8 cellular contexts compared by ENCODE assay signal in the genomic region with DNA sequence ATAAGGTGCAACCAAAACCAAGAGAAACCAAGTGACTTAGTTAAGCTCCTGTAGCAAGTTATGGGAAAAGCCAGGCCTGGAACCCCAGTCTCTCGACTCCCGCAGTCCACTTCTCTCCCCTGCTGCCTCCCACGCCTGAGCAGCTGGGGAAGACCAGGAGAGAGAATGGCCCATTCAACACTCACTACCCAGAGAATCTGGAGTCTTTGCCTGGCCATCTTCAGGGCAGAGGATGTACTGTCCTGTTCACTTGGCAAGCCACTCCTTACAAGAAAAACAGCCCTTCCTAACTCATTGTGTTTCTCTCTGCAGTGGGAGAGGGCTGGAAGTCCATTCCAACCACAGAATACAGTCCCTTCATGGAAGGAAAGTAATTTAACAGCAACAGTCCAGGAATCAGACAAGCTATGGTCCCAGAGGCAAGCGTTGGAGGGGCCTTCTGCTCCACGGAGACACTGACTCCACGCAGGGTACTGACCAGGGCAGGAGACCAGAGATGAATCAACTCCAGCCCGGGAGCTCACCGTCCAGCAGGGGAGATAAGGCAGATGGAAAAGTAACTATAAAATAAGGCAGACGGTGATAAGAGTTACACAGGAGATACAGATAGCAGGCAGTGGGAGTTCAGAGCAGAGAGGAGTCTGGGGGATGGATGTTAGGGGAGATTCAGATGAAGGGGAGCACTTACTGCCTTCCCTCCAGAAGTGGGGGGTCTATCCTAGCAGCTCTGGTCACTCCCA. TPM values are rescaled to one million over a fixed set of nuclear protein-coding genes. Genes with fewer than 3 reads are reported as not detected.
DNase-seq lines count a peak whose midpoint lies in the region; ATAC-seq and TF ChIP-seq lines count a peak whose summit lies in the region.

No MANE protein-coding gene starts in this region.

- no peaks in the 10 kb centered on the region for H3K9me3 ChIP-seq in breast epithelium
- H3K9me3 ChIP-seq in tibial nerve, result no peaks in the 10 kb centered on the region
- no peaks in the 10 kb centered on the region for H3K9me3 ChIP-seq in SJCRH30 (replicated peaks)

- in situ Hi-C loops in KBM-7 (cut with MboI; ENCODE audit: low pct_unique_long_range_greater_than_20kb, low sequenced_read_pairs), result no loop called here

- no peak for DNase-seq in activated CD4-positive, alpha-beta T cell treated with anti-CD3 and anti-CD28 coated beads, Interleukin-2, amount 10 ng/mL, durations not matched to agents 24 days and 14 days
- DNase-seq in activated CD4-positive, alpha-beta T cell treated with anti-CD3 and anti-CD28 coated beads for 48 hours, result no peak
- no peak for DNase-seq in breast epithelium (ENCODE audit: low spot score in 2 of 2)
- no peak for DNase-seq in memory B cell (ENCODE audit: low spot score in 2 of 2)
- DNase-seq in tibial nerve (ENCODE audit: low spot score in 2 of 2), result no peak
- no peak for DNase-seq in KBM-7
- DNase-seq in SJCRH30, result no peak

- no peak for TF ChIP-seq CTCF in breast epithelium (IDR thresholded peaks at IDR 0.05)
- peak in 1 of 5 experiments; percentile 13 for TF ChIP-seq CTCF in tibial nerve (IDR thresholded peaks at IDR 0.05)

- peak overlapping the region; percentile 85 for H3K4me3 Mint-ChIP-seq in activated CD4-positive, alpha-beta T cell treated with anti-CD3 and anti-CD28 coated beads, Interleukin-2, amount 10 ng/mL, durations not matched to agents 24 days and 14 days
- peak overlapping the region; percentile 70 for H3K4me3 Mint-ChIP-seq in memory B cell

- H3K9me3 Mint-ChIP-seq in activated CD4-positive, alpha-beta T cell treated with anti-CD3 and anti-CD28 coated beads, Interleukin-2, amount 10 ng/mL, durations not matched to agents 24 days and 14 days, result no peaks in the 10 kb centered on the region
- H3K9me3 Mint-ChIP-seq in memory B cell, result no peaks in the 10 kb centered on the region

- H3K4me3 ChIP-seq in breast epithelium (peak overlapping the region; percentile 7 to 75 (median 74)), tibial nerve (peak overlapping the region in 3 of 4 donors; percentile 72 to 87 (median 75)), SJCRH30 (no peak overlapping the region)

- peak overlapping the region; percentile 79 for H3K27ac Mint-ChIP-seq in activated CD4-positive, alpha-beta T cell treated with anti-CD3 and anti-CD28 coated beads, Interleukin-2, amount 10 ng/mL, durations not matched to agents 24 days and 14 days
- H3K27ac Mint-ChIP-seq in memory B cell, result peak overlapping the region; percentile 43

- TF ChIP-seq POLR2A in breast epithelium (IDR thresholded peaks at IDR 0.05) (no peak), tibial nerve (IDR thresholded peaks at IDR 0.05) (no peak)

- peaks cover 15% of the 10 kb centered on the region for H3K27me3 Mint-ChIP-seq in activated CD4-positive, alpha-beta T cell treated with anti-CD3 and anti-CD28 coated beads, Interleukin-2, amount 10 ng/mL, durations not matched to agents 24 days and 14 days
- no peaks in the 10 kb centered on the region for H3K27me3 Mint-ChIP-seq in memory B cell

- H3K36me3 Mint-ChIP-seq in activated CD4-positive, alpha-beta T cell treated with anti-CD3 and anti-CD28 coated beads, Interleukin-2, amount 10 ng/mL, durations not matched to agents 24 days and 14 days (ENCODE audit: low read depth), result peaks cover 22% of the 10 kb centered on the region
- peaks cover 7% of the 10 kb centered on the region for H3K36me3 Mint-ChIP-seq in memory B cell

- intact Hi-C loops in activated CD4-positive, alpha-beta T cell treated with anti-CD3 and anti-CD28 coated beads, Interleukin-2, amount 10 ng/mL, durations not matched to agents 24 days and 14 days (cut with micrococcal nuclease), result loop anchor here (1.0 kb wide), 1 partner anchor 106 kb away; no protein-coding TSS in a partner anchor
- intact Hi-C loops in breast epithelium (cut with DNase I; ENCODE audit: low total_unique reads), result no loop called here

- H3K36me3 ChIP-seq in breast epithelium (no peaks in the 10 kb centered on the region), tibial nerve (no peaks in the 10 kb centered on the region), SJCRH30 (no peaks in the 10 kb centered on the region)

- no peak for TF ChIP-seq EP300 in tibial nerve (IDR thresholded peaks at IDR 0.05)

- H3K27ac ChIP-seq in breast epithelium (peak overlapping the region in 1 of 2 donors; percentile 66), tibial nerve (peak overlapping the region in 3 of 4 donors; percentile 79 to 88 (median 80)), SJCRH30 (no peak overlapping the region)

- H3K4me1 Mint-ChIP-seq in activated CD4-positive, alpha-beta T cell treated with anti-CD3 and anti-CD28 coated beads, Interleukin-2, amount 10 ng/mL, durations not matched to agents 24 days and 14 days, result peaks cover 32% of the 10 kb centered on the region
- H3K4me1 Mint-ChIP-seq in memory B cell, result peaks cover 27% of the 10 kb centered on the region

- H3K27me3 ChIP-seq in breast epithelium, result no peaks in the 10 kb centered on the region
- H3K27me3 ChIP-seq in tibial nerve, result no peaks in the 10 kb centered on the region
- H3K27me3 ChIP-seq in SJCRH30, result no peaks in the 10 kb centered on the region

- WGBS in tibial nerve, 2 donors, result 53 to 55% methylated on average over 9 of the region's 9 CpGs

- ATAC-seq in memory B cell (ENCODE audit: low read depth) (no peak), esophagus mucosa (no peak)

- H3K4me1 ChIP-seq in breast epithelium (no peaks in the 10 kb centered on the region), tibial nerve (peaks cover 0 to 33% (median 17%) of the 10 kb centered on the region in 4 donors), SJCRH30 (no peaks in the 10 kb centered on the region)

RNA-seq across cellular contexts. Expression of a gene that starts 1.6 kb away (rescaled TPM):
- total RNA-seq in activated CD4-positive, alpha-beta T cell treated with anti-CD3 and anti-CD28 coated beads, Interleukin-2, amount 10 ng/mL, durations not matched to agents 24 days and 14 days, result 19.0 and 19.2 TPM in 2 replicates
- total RNA-seq in breast epithelium (1 to 10 TPM; 2.3 to 7.5 (median 2.4) TPM), tibial nerve (1 to 10 TPM; 6.1 to 9.8 (median 9.0) TPM), esophagus mucosa (8.3 TPM)
- total RNA-seq in SJCRH30 (2014; rRNA removed; shearing (Covaris generic)), result 1.2 and 1.3 TPM in 2 replicates
